Comparison of ENCODE assay signal across 15 cellular contexts in genomic region chr2:80380767-80381166, GRCh38.
"Had no signal": no experiment of that assay in that cellular context is flagged by ENCODE, and none has a peak within 500 bp of the region (broad histone marks: within the 10 kb centered on the region; RNA-seq: fewer than 3 reads in every experiment).

No MANE protein-coding gene starts in this region.

- H3K4me1 ChIP-seq: foreskin keratinocyte, left lung, neural progenitor cell, right atrium auricular region, tibial artery had no signal

- DNase-seq: activated CD8-positive, alpha-beta memory T cell treated with anti-CD3 and anti-CD28 coated beads, Interleukin-2, amount 50 U/mL, for 4 hours; activated T-cell treated with anti-CD3 and anti-CD28 coated beads, Interleukin-2, amount 50 U/mL, for 24 hours; aorta; foreskin keratinocyte; immature natural killer cell; kidney glomerular epithelial cell; left lung; naive thymus-derived CD8-positive, alpha-beta T cell; stimulated activated CD4-positive, alpha-beta T cell treated with anti-CD3 and anti-CD28 coated beads, Interleukin-4, amount 100 ng/mL, for 4 hours; stimulated activated naive CD8-positive, alpha-beta T cell treated with anti-CD3 and anti-CD28 coated beads, Interleukin-15, Interleukin-2, amounts not matched to agents 100 U/mL and 50 U/mL, for 24 hours; T1000; tibial artery had no signal

- H3K4me3 ChIP-seq: left lung, lung, neural progenitor cell, right atrium auricular region, tibial artery had no signal

- H3K9me3 ChIP-seq: left lung, right atrium auricular region, tibial artery had no signal

- H3K36me3 ChIP-seq: left lung, neural progenitor cell, right atrium auricular region, tibial artery had no signal

- H3K27ac ChIP-seq: foreskin keratinocyte, left lung, neural progenitor cell, right atrium auricular region, tibial artery had no signal

- H3K4me2 ChIP-seq: neural progenitor cell had no signal

- H2AFZ ChIP-seq: neural progenitor cell had no signal

- H3K9ac ChIP-seq: neural progenitor cell had no signal

- H3K27me3 ChIP-seq: foreskin keratinocyte, left lung, neural progenitor cell, right atrium auricular region, tibial artery had no signal
